Comparison of ENCODE assay signal across 18 cellular contexts in genomic region chr5:95946451-95946850, GRCh38.
"Had no signal": no experiment of that assay in that cellular context is flagged by ENCODE, and none has a peak within 500 bp of the region (broad histone marks: within the 10 kb centered on the region; RNA-seq: fewer than 3 reads in every experiment).

No MANE protein-coding gene starts in this region.

- H3K9me3 ChIP-seq: tibial artery had no signal

- H3K27me3 ChIP-seq: brain microvascular endothelial cell, tibial artery had no signal

- H3K27ac ChIP-seq: brain microvascular endothelial cell, tibial artery had no signal

- H3K36me3 ChIP-seq: brain microvascular endothelial cell, tibial artery had no signal

- H3K4me3 Mint-ChIP-seq: activated B cell treated with CpG ODN at 0.5 μM for 24 hours; activated CD8-positive, alpha-beta T cell treated with anti-CD3 and anti-CD28 coated beads for 36 hours; nephron progenitor cell had no signal

- H3K9me3 Mint-ChIP-seq: activated B cell treated with CpG ODN at 0.5 μM for 24 hours; activated CD8-positive, alpha-beta T cell treated with anti-CD3 and anti-CD28 coated beads for 36 hours had no signal

- DNase-seq: activated B cell treated with CpG ODN at 0.5 μM for 24 hours; activated CD4-positive, alpha-beta T cell treated with anti-CD3 and anti-CD28 coated beads for 4 hours; activated CD8-positive, alpha-beta T cell treated with anti-CD3 and anti-CD28 coated beads for 36 hours; activated naive CD4-positive, alpha-beta T cell treated with Interleukin-2 at 50 U/mL for 16 hours; activated T-cell treated with anti-CD3 and anti-CD28 coated beads, Interleukin-2, amount 50 U/mL, for 1 hour; aorta; brain microvascular endothelial cell; central memory CD4-positive, alpha-beta T cell; nephron progenitor cell; nucleus accumbens; posterior cingulate gyrus; retina; stimulated activated CD4-positive, alpha-beta T cell treated with anti-CD3 and anti-CD28 coated beads, Interleukin-12 subunit alpha, Interleukin-12 subunit beta, amount 100 ng/mL, for 4 hours; stimulated activated CD4-positive, alpha-beta T cell treated with anti-CD3 and anti-CD28 coated beads, Interleukin-1b, Interleukin-23, amount 100 ng/mL, for 48 hours; stimulated activated naive CD4-positive, alpha-beta T cell treated with Interleukin-2 at 50 U/mL for 16 hours; T-helper 9 cell; tibial artery had no signal

- H3K27me3 Mint-ChIP-seq: activated B cell treated with CpG ODN at 0.5 μM for 24 hours; activated CD8-positive, alpha-beta T cell treated with anti-CD3 and anti-CD28 coated beads for 36 hours had no signal

- H3K4me3 ChIP-seq: tibial artery had no signal

- H3K27ac Mint-ChIP-seq: activated B cell treated with CpG ODN at 0.5 μM for 24 hours; activated CD8-positive, alpha-beta T cell treated with anti-CD3 and anti-CD28 coated beads for 36 hours; activated T-helper 2 cell treated with anti-CD3 and anti-CD28 coated beads, Interferon-gamma antibody, Interleukin-2, Interleukin-4, amounts not matched to agents 10 μg/mL and 5 μg/mL and 100 μg/mL, durations not matched to agents 14 hours and 24 hours and 36 hours; nephron progenitor cell had no signal

- ATAC-seq: activated CD8-positive, alpha-beta T cell treated with anti-CD3 and anti-CD28 coated beads for 36 hours had no signal
